Comparison of ENCODE assay signal across 32 cellular contexts in the genomic region with DNA sequence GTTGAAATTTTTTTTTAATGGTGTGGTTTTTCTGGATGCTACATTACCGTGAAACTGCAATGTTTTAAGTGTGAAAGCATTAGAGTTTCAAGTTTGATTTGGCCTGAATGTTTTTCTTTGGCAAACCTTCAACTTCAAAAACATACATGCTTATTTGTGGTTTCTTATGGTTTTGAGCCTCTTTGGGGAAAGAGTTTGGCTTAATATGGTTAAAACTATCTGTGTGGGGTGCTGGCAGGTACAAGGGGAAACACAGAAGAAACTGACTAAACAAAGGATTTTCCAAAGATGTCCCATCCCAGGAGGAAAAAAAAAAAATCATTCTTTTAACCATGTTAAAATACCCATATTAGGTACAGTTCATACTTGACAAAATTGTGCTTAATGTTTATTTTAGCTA.
"Had no signal": no experiment of that assay in that cellular context is flagged by ENCODE, and none has a peak within 500 bp of the region (broad histone marks: within the 10 kb centered on the region; RNA-seq: fewer than 3 reads in every experiment).

No MANE protein-coding gene starts in this region.

- H3K4me1 Mint-ChIP-seq: activated naive CD4-positive, alpha-beta T cell treated with anti-CD3 and anti-CD28 coated beads, Interleukin-2, amount 10 ng/mL, durations not matched to agents 7 days and 5 days; activated naive CD8-positive, alpha-beta T cell treated with anti-CD3 and anti-CD28 coated beads, Interleukin-2, amount 10 ng/mL, durations not matched to agents 7 days and 5 days had no signal

- H3K27ac ChIP-seq: breast epithelium, epithelial cell of prostate, esophagus squamous epithelium, gastroesophageal sphincter, hepatocyte, neutrophil, pancreas, prostate gland, sigmoid colon, VCaP had no signal

- H3K36me3 Mint-ChIP-seq: activated naive CD4-positive, alpha-beta T cell treated with anti-CD3 and anti-CD28 coated beads, Interleukin-2, amount 10 ng/mL, durations not matched to agents 7 days and 5 days; activated naive CD8-positive, alpha-beta T cell treated with anti-CD3 and anti-CD28 coated beads, Interleukin-2, amount 10 ng/mL, durations not matched to agents 7 days and 5 days; natural killer cell treated with Interleukin-12 subunit alpha and Interleukin-12 subunit beta and Interleukin-15 and Interleukin-18, amount 100 ng/mL, for 72 hours had no signal

- H3K27me3 Mint-ChIP-seq: activated naive CD4-positive, alpha-beta T cell treated with anti-CD3 and anti-CD28 coated beads, Interleukin-2, amount 10 ng/mL, durations not matched to agents 7 days and 5 days; activated naive CD8-positive, alpha-beta T cell treated with anti-CD3 and anti-CD28 coated beads, Interleukin-2, amount 10 ng/mL, durations not matched to agents 7 days and 5 days; natural killer cell treated with Interleukin-12 subunit alpha and Interleukin-12 subunit beta and Interleukin-15 and Interleukin-18, amount 100 ng/mL, for 72 hours had no signal

- H2AFZ ChIP-seq: hepatocyte had no signal

- H3K27ac Mint-ChIP-seq: activated naive CD4-positive, alpha-beta T cell treated with anti-CD3 and anti-CD28 coated beads, Interleukin-2, amount 10 ng/mL, durations not matched to agents 7 days and 5 days; activated naive CD8-positive, alpha-beta T cell treated with anti-CD3 and anti-CD28 coated beads, Interleukin-2, amount 10 ng/mL, durations not matched to agents 7 days and 5 days; natural killer cell treated with Interleukin-12 subunit alpha and Interleukin-12 subunit beta and Interleukin-15 and Interleukin-18, amount 100 ng/mL, for 72 hours; T-helper 1 cell treated with Interleukin-12 subunit alpha and Interleukin-12 subunit beta and Interleukin-4 antibody, amounts not matched to agents 30 μg/mL and 1 μg/mL, for 36 hours had no signal

- H3K4me1 ChIP-seq: breast epithelium, esophagus squamous epithelium, gastroesophageal sphincter, pancreas, prostate gland, sigmoid colon had no signal

- H3K36me3 ChIP-seq: breast epithelium, esophagus squamous epithelium, gastroesophageal sphincter, neutrophil, pancreas, prostate gland, sigmoid colon had no signal

- H3K4me3 Mint-ChIP-seq: activated naive CD4-positive, alpha-beta T cell treated with anti-CD3 and anti-CD28 coated beads, Interleukin-2, amount 10 ng/mL, durations not matched to agents 7 days and 5 days; activated naive CD8-positive, alpha-beta T cell treated with anti-CD3 and anti-CD28 coated beads, Interleukin-2, amount 10 ng/mL, durations not matched to agents 7 days and 5 days; natural killer cell treated with Interleukin-12 subunit alpha and Interleukin-12 subunit beta and Interleukin-15 and Interleukin-18, amount 100 ng/mL, for 72 hours; T-helper 1 cell treated with Interleukin-12 subunit alpha and Interleukin-12 subunit beta and Interleukin-4 antibody, amounts not matched to agents 30 μg/mL and 1 μg/mL, for 36 hours had no signal

- H3K27me3 ChIP-seq: breast epithelium, esophagus squamous epithelium, gastroesophageal sphincter, hepatocyte, neutrophil, pancreas, sigmoid colon had no signal

- ATAC-seq: gastroesophageal sphincter; left cardiac atrium; left ventricle myocardium superior; mucosa of descending colon; natural killer cell treated with Interleukin-12 subunit alpha and Interleukin-12 subunit beta and Interleukin-15 and Interleukin-18, amount 100 ng/mL, for 72 hours; pancreas had no signal

- H3K4me3 ChIP-seq: breast epithelium, esophagus squamous epithelium, gastroesophageal sphincter, hepatocyte, mucosa of descending colon, pancreas, prostate gland, sigmoid colon had no signal

- DNase-seq: activated CD4-positive, alpha-beta T cell treated with anti-CD3 and anti-CD28 coated beads for 4 hours; activated CD4-positive, alpha-beta T cell treated with anti-CD3 and anti-CD28 coated beads, Interleukin-2, amount 50 U/mL, for 4 hours; activated CD8-positive, alpha-beta memory T cell treated with anti-CD3 and anti-CD28 coated beads for 24 hours; activated effector memory CD4-positive, alpha-beta T cell treated with Interleukin-2 at 50 U/mL for 16 hours; activated naive CD4-positive, alpha-beta T cell treated with anti-CD3 and anti-CD28 coated beads, Interleukin-2, amount 10 ng/mL, durations not matched to agents 7 days and 5 days; activated naive CD8-positive, alpha-beta T cell treated with anti-CD3 and anti-CD28 coated beads, Interleukin-2, amount 10 ng/mL, durations not matched to agents 7 days and 5 days; central memory CD4-positive, alpha-beta T cell; dermis blood vessel endothelial cell; effector CD4-positive, alpha-beta T cell; esophagus squamous epithelium; islet precursor cell; left cardiac atrium; left ventricle myocardium superior; mucosa of descending colon; pancreas; sigmoid colon; small intestine; stimulated activated CD4-positive, alpha-beta T cell treated with anti-CD3 and anti-CD28 coated beads, Interleukin-15, amount 100 ng/mL, for 24 hours; stimulated activated CD4-positive, alpha-beta T cell treated with anti-CD3 and anti-CD28 coated beads, Interleukin-2, amount 100 ng/mL, for 24 hours; stimulated activated naive CD4-positive, alpha-beta T cell treated with Interleukin-2 at 50 U/mL for 16 hours; SW 1271; T-helper 9 cell; trophoblast cell had no signal

- H3K9me3 ChIP-seq: neutrophil, pancreas, prostate gland had no signal

- H3K4me2 ChIP-seq: hepatocyte had no signal
